15 cellular contexts compared by ENCODE assay signal in the genomic region with DNA sequence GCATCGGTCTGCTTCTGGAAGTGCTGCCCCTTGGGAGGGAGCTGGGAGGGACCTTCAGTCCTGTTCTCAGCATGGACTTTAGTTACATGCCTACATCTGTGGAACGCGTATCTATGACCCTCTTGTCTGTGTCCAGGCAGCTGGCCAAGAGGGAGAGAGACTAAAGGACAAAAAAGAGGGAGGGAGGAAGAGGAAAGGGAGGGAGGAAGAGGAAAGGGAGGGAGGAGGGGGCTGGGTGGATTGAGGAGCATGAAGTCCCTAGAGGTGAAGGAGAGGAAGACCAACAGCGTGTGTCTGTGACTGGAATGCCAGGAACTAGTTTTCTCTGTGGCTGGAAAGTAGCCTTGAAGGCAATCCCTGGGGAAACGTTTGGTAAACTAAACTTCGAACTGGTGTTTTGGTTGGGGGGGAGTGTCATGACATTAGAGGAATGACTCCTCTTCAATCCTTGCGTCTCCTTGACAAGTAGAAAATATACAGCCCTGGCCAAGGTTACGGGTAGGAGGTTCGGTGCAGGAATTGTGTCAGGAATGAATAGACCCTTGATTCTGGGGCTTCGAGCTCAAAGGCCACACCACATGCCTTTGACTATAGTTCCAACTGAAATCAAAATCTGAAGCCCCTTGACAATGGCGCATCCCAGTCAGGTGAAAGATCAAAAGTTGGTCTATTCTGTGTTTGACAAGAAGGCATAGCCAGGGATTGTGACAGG. TPM values are rescaled to one million over a fixed set of nuclear protein-coding genes. Genes with fewer than 3 reads are reported as not detected.
A peak's percentile ranks its signal among the peaks of the same experiment; 100 is the strongest.
DNase-seq lines count a peak whose midpoint lies in the region; ATAC-seq and TF ChIP-seq lines count a peak whose summit lies in the region.
"Had no signal": no experiment of that assay in that cellular context is flagged by ENCODE, and none has a peak within 500 bp of the region (broad histone marks: within the 10 kb centered on the region; RNA-seq: fewer than 3 reads in every experiment).

No MANE protein-coding gene starts in this region.

- DNase-seq in NCI-H2029 (lab: John Stamatoyannopoulos, UW) (peak; percentile 16), NCI-H2029 treated with DMSO at 0.1 percent for 48 hours (lab: John Stamatoyannopoulos, UW) (no peak), left ventricle myocardium superior (peak; percentile 73), HCEC 1CT (no peak), NCI-H2171 treated with DMSO at 0.1 percent for 48 hours (lab: John Stamatoyannopoulos, UW) (no peak), NCI-H1105 treated with DMSO at 0.1 percent for 48 hours (lab: John Stamatoyannopoulos, UW) (no peak), NCI-H1694 treated with DMSO at 0.1 percent for 48 hours (lab: John Stamatoyannopoulos, UW) (no peak)
- DNase-seq: activated naive CD4-positive, alpha-beta T cell treated with anti-CD3 and anti-CD28 coated beads for 36 hours; activated T-cell treated with anti-CD3 and anti-CD28 coated beads for 4 hours; DMS 273 treated with DMSO at 0.1 percent for 48 hours; effector memory CD8-positive, alpha-beta T cell; NCI-H510A treated with DMSO at 0.1 percent for 48 hours; stimulated activated CD8-positive, alpha-beta memory T cell treated with anti-CD3 and anti-CD28 coated beads, Interleukin-4, amount 100 ng/mL, for 48 hours; T-cell had no signal

- no peaks in the 10 kb centered on the region for H3K36me3 Mint-ChIP-seq in nephron (ENCODE audit: low read depth)
- H3K36me3 Mint-ChIP-seq: T-cell had no signal

- peak overlapping the region in 1 of 3 experiments; percentile 7 for H3K4me3 Mint-ChIP-seq in nephron
- H3K4me3 Mint-ChIP-seq: activated naive CD4-positive, alpha-beta T cell treated with anti-CD3 and anti-CD28 coated beads for 36 hours; effector memory CD8-positive, alpha-beta T cell; T-cell had no signal

- peak; percentile 95 for ATAC-seq in left ventricle myocardium superior
- ATAC-seq: effector memory CD8-positive, alpha-beta T cell; T-cell had no signal

- H3K27ac Mint-ChIP-seq in nephron: peak overlapping the region; percentile 50 to 88 (median 80)
- H3K27ac Mint-ChIP-seq: activated naive CD4-positive, alpha-beta T cell treated with anti-CD3 and anti-CD28 coated beads for 36 hours; effector memory CD8-positive, alpha-beta T cell; T-cell had no signal

- peaks cover 43% of the 10 kb centered on the region for H3K4me1 Mint-ChIP-seq in nephron
- H3K4me1 Mint-ChIP-seq: T-cell had no signal

- no peaks in the 10 kb centered on the region for H3K9me3 Mint-ChIP-seq in nephron
- H3K9me3 Mint-ChIP-seq: activated naive CD4-positive, alpha-beta T cell treated with anti-CD3 and anti-CD28 coated beads for 36 hours; effector memory CD8-positive, alpha-beta T cell; T-cell had no signal

- peaks cover 3% of the 10 kb centered on the region for H3K27me3 Mint-ChIP-seq in nephron (ENCODE audit: low read depth)

- TF ChIP-seq CTCF in nephron (IDR thresholded peaks at IDR 0.05; ENCODE audit: unreplicated experiment in 3 of 3): peak in 1 of 3 experiments; percentile 18

- intact Hi-C loops in left ventricle myocardium superior (cut with micrococcal nuclease): no loop called here

RNA-seq across cellular contexts. Expression of gene PLEKHG1, which starts 52.0 kb away (rescaled TPM):
- 7.6 TPM for total RNA-seq in left ventricle myocardium superior

Comparison
In these comparisons a context has a peak if more than half of its experiments do, and no peak if none do; other contexts are left out.
1. DNase-seq: peak in NCI-H2029 (single experiment) and left ventricle myocardium superior (single experiment); none in NCI-H2029 treated with DMSO at 0.1 percent for 48 hours (single experiment), HCEC 1CT (single experiment), NCI-H2171 treated with DMSO at 0.1 percent for 48 hours (single experiment), NCI-H1105 treated with DMSO at 0.1 percent for 48 hours (single experiment) and NCI-H1694 treated with DMSO at 0.1 percent for 48 hours (single experiment).